ENCODE assay signal across 9 cellular contexts in genomic region chr3:168088106-168088722, GRCh38. TPM values are rescaled to one million over a fixed set of nuclear protein-coding genes. Genes with fewer than 3 reads are reported as not detected.
DNase-seq lines count a peak whose midpoint lies in the region; ATAC-seq and TF ChIP-seq lines count a peak whose summit lies in the region.
"Had no signal": no experiment of that assay in that cellular context is flagged by ENCODE, and none has a peak within 500 bp of the region (broad histone marks: within the 10 kb centered on the region; RNA-seq: fewer than 3 reads in every experiment).

No MANE protein-coding gene starts in this region.

- H3K27me3 Mint-ChIP-seq in activated CD4-positive, alpha-beta T cell treated with anti-CD3 and anti-CD28 coated beads for 36 hours: peaks cover 26% of the 10 kb centered on the region
- H3K27me3 Mint-ChIP-seq in endodermal cell (ENCODE audit: insufficient read depth): no peaks in the 10 kb centered on the region

- H3K27ac ChIP-seq in endodermal cell (ENCODE audit: low read depth, low read length) (no peak overlapping the region), vagina (no peak overlapping the region)

- 20 to 72% methylated on average over 1 to 3 of the region's 3 CpGs for WGBS in endodermal cell (ENCODE audit: insufficient coverage in 1 of 2, insufficient read length in 1 of 2), 2 experiments

- ATAC-seq in activated CD4-positive, alpha-beta T cell treated with anti-CD3 and anti-CD28 coated beads for 36 hours: peak; percentile 47

- H3K27me3 ChIP-seq in endodermal cell (ENCODE audit: control insufficient read depth, insufficient read depth, low read length, poor library complexity, severe bottlenecking): no peaks in the 10 kb centered on the region
- H3K27me3 ChIP-seq in vagina: no peaks in the 10 kb centered on the region

- H3K9me3 Mint-ChIP-seq in activated CD4-positive, alpha-beta T cell treated with anti-CD3 and anti-CD28 coated beads for 36 hours (ENCODE audit: low read depth): no peaks in the 10 kb centered on the region
- H3K9me3 Mint-ChIP-seq in endodermal cell: no peaks in the 10 kb centered on the region

- DNase-seq in activated CD4-positive, alpha-beta T cell treated with anti-CD3 and anti-CD28 coated beads for 36 hours: peak; percentile 18
- DNase-seq in activated CD4-positive, alpha-beta T cell treated with anti-CD3 and anti-CD28 coated beads for 1 hour: no peak
- DNase-seq in HCEC 1CT (peak; percentile 41), LNCaP clone FGC (ENCODE audit: low read depth) (no peak), endodermal cell (peak; percentile 81), vagina (ENCODE audit: extremely low spot score in 2 of 2) (no peak), cortex of kidney (lab: John Stamatoyannopoulos, UW) (no peak)
- no peak for DNase-seq in effector CD8-positive, alpha-beta T cell (lab: John Stamatoyannopoulos, UW)
- DNase-seq: DND-41 had no signal

- no peak overlapping the region for H3K4me3 ChIP-seq in LNCaP clone FGC (ENCODE audit: low read depth, low read length)
- H3K4me3 ChIP-seq in endodermal cell (ENCODE audit: low read length): no peak overlapping the region
- no peak overlapping the region for H3K4me3 ChIP-seq in vagina

- H3K9me3 ChIP-seq in endodermal cell (ENCODE audit: control insufficient read depth, low read length): no peaks in the 10 kb centered on the region
- no peaks in the 10 kb centered on the region for H3K9me3 ChIP-seq in vagina

- intact Hi-C loops in activated CD4-positive, alpha-beta T cell treated with anti-CD3 and anti-CD28 coated beads for 36 hours (cut with DNase I, micrococcal nuclease): no loop called here
- intact Hi-C loops in vagina (cut with DNase I): no loop called here

- peaks cover 24% of the 10 kb centered on the region for H3K4me1 ChIP-seq in endodermal cell (ENCODE audit: control insufficient read depth, insufficient read depth, low read length)
- peaks cover 22% of the 10 kb centered on the region for H3K4me1 ChIP-seq in vagina

- TF ChIP-seq CTCF in LNCaP clone FGC (IDR thresholded peaks at IDR 0.05; ENCODE audit: control insufficient read depth, extremely low read depth, insufficient read depth): 0 out of 2 replicates have a peak, but pooled peaks have one; percentile 11
- TF ChIP-seq CTCF in endodermal cell (conservative IDR thresholded peaks at IDR 0.05): peak; percentile 80
- TF ChIP-seq CTCF in vagina (IDR thresholded peaks at IDR 0.05): no peak

- no peak for TF ChIP-seq POLR2A in vagina (IDR thresholded peaks at IDR 0.05)

- H3K36me3 ChIP-seq in endodermal cell (ENCODE audit: control insufficient read depth, insufficient read depth, low read length) (no peaks in the 10 kb centered on the region), vagina (no peaks in the 10 kb centered on the region)

- POLR2A ChIA-PET in activated CD4-positive, alpha-beta T cell treated with anti-CD3 and anti-CD28 coated beads for 36 hours (lab: Charles Lee): no interaction called here

- no peak overlapping the region for H3K4me3 Mint-ChIP-seq in activated CD4-positive, alpha-beta T cell treated with anti-CD3 and anti-CD28 coated beads for 36 hours
- no peak overlapping the region for H3K4me3 Mint-ChIP-seq in endodermal cell

- no peak overlapping the region for H3K27ac Mint-ChIP-seq in activated CD4-positive, alpha-beta T cell treated with anti-CD3 and anti-CD28 coated beads for 36 hours
- H3K27ac Mint-ChIP-seq in endodermal cell: no peak overlapping the region

- H3K9ac ChIP-seq in endodermal cell (ENCODE audit: extremely low read depth, low read length, poor library complexity, severe bottlenecking): no peak overlapping the region

- H3K4me1 Mint-ChIP-seq in activated CD4-positive, alpha-beta T cell treated with anti-CD3 and anti-CD28 coated beads for 36 hours: peaks cover 12% of the 10 kb centered on the region
- peaks cover 57% of the 10 kb centered on the region for H3K4me1 Mint-ChIP-seq in endodermal cell

- H3K36me3 Mint-ChIP-seq in activated CD4-positive, alpha-beta T cell treated with anti-CD3 and anti-CD28 coated beads for 36 hours (ENCODE audit: low read depth): no peaks in the 10 kb centered on the region
- no peaks in the 10 kb centered on the region for H3K36me3 Mint-ChIP-seq in endodermal cell (ENCODE audit: low read depth)

- CTCF ChIA-PET in activated CD4-positive, alpha-beta T cell treated with anti-CD3 and anti-CD28 coated beads for 36 hours (lab: Charles Lee): interaction anchor here (0.5 to 1.3 kb wide), 4 partner anchors 41 to 1575 kb away, joined by 3 to 5 read pairs (median 3); no protein-coding TSS in a partner anchor

RNA-seq across cellular contexts. Expression of gene GOLIM4, which starts 7.5 kb away (rescaled TPM):
- 1 to 10 TPM; 3.2 to 4.1 TPM for total RNA-seq in activated CD4-positive, alpha-beta T cell treated with anti-CD3 and anti-CD28 coated beads for 36 hours
- total RNA-seq in endodermal cell (10 to 100 TPM; 19.3 to 19.9 TPM), vagina (36.8 TPM)
- polyA plus RNA-seq in endodermal cell (2013, experiment 1 of 2): 58.6 TPM
- 58.6 TPM for polyA plus RNA-seq in endodermal cell (2013, experiment 2 of 2)

Comparison
In these comparisons a context has a peak if more than half of its experiments do, and no peak if none do; other contexts are left out.
1. DNase-seq: peak in activated CD4-positive, alpha-beta T cell treated with anti-CD3 and anti-CD28 coated beads for 36 hours (single experiment), HCEC 1CT (single experiment) and endodermal cell (single experiment); none in activated CD4-positive, alpha-beta T cell treated with anti-CD3 and anti-CD28 coated beads for 1 hour (single experiment), LNCaP clone FGC (single experiment), vagina (0 of 2), cortex of kidney (single experiment) and effector CD8-positive, alpha-beta T cell (single experiment).
2. CTCF ChIP-seq: peak in LNCaP clone FGC (single experiment) and endodermal cell (single experiment); none in vagina (0 of 3).